Comparison of ENCODE assay signal across 14 cellular contexts in genomic region chr4:107546637-107547036, GRCh38.
"Had no signal": no experiment of that assay in that cellular context is flagged by ENCODE, and none has a peak within 500 bp of the region (broad histone marks: within the 10 kb centered on the region; RNA-seq: fewer than 3 reads in every experiment).

No MANE protein-coding gene starts in this region.

- H3K36me3 Mint-ChIP-seq: activated naive CD8-positive, alpha-beta T cell had no signal

- H3K27ac ChIP-seq: cardiac muscle cell, heart left ventricle, left ventricle myocardium inferior had no signal

- H3K4me3 Mint-ChIP-seq: activated naive CD8-positive, alpha-beta T cell; activated T-helper 1 cell treated with anti-CD3 and anti-CD28 coated beads, Interleukin-12 subunit alpha, Interleukin-12 subunit beta, Interleukin-2, Interleukin-4 antibody, amounts not matched to agents 30 ng/mL and 10 ng/mL and 1 ng/mL, durations not matched to agents 14 hours and 24 hours and 36 hours; effector memory CD8-positive, alpha-beta T cell; neural crest cell; T-helper 17 cell had no signal

- H3K4me1 Mint-ChIP-seq: T-helper 17 cell had no signal

- H3K27me3 ChIP-seq: cardiac muscle cell, heart left ventricle had no signal

- DNase-seq: activated CD4-positive, alpha-beta T cell treated with anti-CD3 and anti-CD28 coated beads, Interleukin-2, amount 50 U/mL, for 48 hours; effector memory CD8-positive, alpha-beta T cell; heart left ventricle; kidney glomerular epithelial cell; left ventricle myocardium inferior; retina; stimulated activated CD4-positive, alpha-beta T cell treated with anti-CD3 and anti-CD28 coated beads, Interleukin-1b, Interleukin-23, amount 100 ng/mL, for 48 hours; stimulated activated CD8-positive, alpha-beta memory T cell treated with anti-CD3 and anti-CD28 coated beads, Interleukin-4, amount 100 ng/mL, for 48 hours; stimulated activated naive CD4-positive, alpha-beta T cell; T-helper 17 cell had no signal

- H3K9me3 Mint-ChIP-seq: activated T-helper 1 cell treated with anti-CD3 and anti-CD28 coated beads, Interleukin-12 subunit alpha, Interleukin-12 subunit beta, Interleukin-2, Interleukin-4 antibody, amounts not matched to agents 30 ng/mL and 10 ng/mL and 1 ng/mL, durations not matched to agents 14 hours and 24 hours and 36 hours had no signal

- H3K4me1 ChIP-seq: left ventricle myocardium inferior had no signal

- H3K4me3 ChIP-seq: cardiac muscle cell, heart left ventricle, left ventricle myocardium inferior had no signal

- H3K9me3 ChIP-seq: heart left ventricle, left ventricle myocardium inferior had no signal

- H3K27ac Mint-ChIP-seq: activated naive CD8-positive, alpha-beta T cell; activated T-helper 1 cell treated with anti-CD3 and anti-CD28 coated beads, Interleukin-12 subunit alpha, Interleukin-12 subunit beta, Interleukin-2, Interleukin-4 antibody, amounts not matched to agents 30 ng/mL and 10 ng/mL and 1 ng/mL, durations not matched to agents 14 hours and 24 hours and 36 hours; effector memory CD8-positive, alpha-beta T cell; T-helper 17 cell had no signal

- ATAC-seq: effector memory CD8-positive, alpha-beta T cell; heart left ventricle; T-helper 17 cell had no signal
